8 cellular contexts compared by ENCODE assay signal in genomic region chr1:46527474-46528296, GRCh38. TPM values are rescaled to one million over a fixed set of nuclear protein-coding genes. Genes with fewer than 3 reads are reported as not detected.
DNase-seq lines count a peak whose midpoint lies in the region; ATAC-seq and TF ChIP-seq lines count a peak whose summit lies in the region.

No MANE protein-coding gene starts in this region.

- H3K36me3 ChIP-seq in BE2C (no peaks in the 10 kb centered on the region), gastrocnemius medialis (no peaks in the 10 kb centered on the region)

- H3K4me1 ChIP-seq in BE2C, result no peaks in the 10 kb centered on the region
- H3K4me1 ChIP-seq in right cardiac atrium (ENCODE audit: control insufficient read depth, insufficient read depth, low read length), result peaks cover under 1% of the 10 kb centered on the region
- H3K4me1 ChIP-seq in gastrocnemius medialis, result no peaks in the 10 kb centered on the region

- H3K27me3 ChIP-seq in BE2C (no peaks in the 10 kb centered on the region), right cardiac atrium (ENCODE audit: control insufficient read depth, insufficient read depth) (no peaks in the 10 kb centered on the region), gastrocnemius medialis (no peaks in the 10 kb centered on the region)

- TF ChIP-seq CTCF in BE2C (IDR thresholded peaks at IDR 0.05; ENCODE audit: low read depth, low read length), result peak; percentile 76
- TF ChIP-seq CTCF in gastrocnemius medialis (IDR thresholded peaks at IDR 0.05 in 4 of 5, conservative IDR thresholded peaks at IDR 0.05 in 1 of 5), result peak; percentile 83 to 94 (median 89)

- WGBS in right cardiac atrium, result 29% methylated on average over 3 of the region's 3 CpGs

- TF ChIP-seq POLR2A in gastrocnemius medialis (IDR thresholded peaks at IDR 0.05), result no peak

- ATAC-seq in right cardiac atrium (peak; percentile 76 to 84), gastrocnemius medialis (peak; percentile 70 to 86), GM18519 (IDR thresholded peaks at IDR 0.05; ENCODE audit: low FRiP score, unreplicated experiment) (no peak)

- H3K9me3 ChIP-seq in BE2C (no peaks in the 10 kb centered on the region), right cardiac atrium (ENCODE audit: control insufficient read depth, low read length) (no peaks in the 10 kb centered on the region), gastrocnemius medialis (no peaks in the 10 kb centered on the region)

- DNase-seq in BE2C (peak; percentile 73), GM19238 (ENCODE audit: insufficient read length, low spot score) (peak; percentile 81), NCI-H1092 (lab: John Stamatoyannopoulos, UW) (peak; percentile 43), T-helper 2 cell (peak; percentile 30 to 65 (median 56)), amygdala (lab: John Stamatoyannopoulos, UW) (peak in 54 of 56 donors; percentile 15 to 89 (median 65)), right cardiac atrium (peak; percentile 84 to 93 (median 92)), gastrocnemius medialis (peak; percentile 57 to 70)

- in situ Hi-C loops in gastrocnemius medialis (cut with MboI; ENCODE audit: low sequenced_read_pairs in 4 of 4), result loop anchor here (5.0 to 25.0 kb wide), 4 partner anchors 53 to 90 kb away; no protein-coding TSS in a partner anchor

- intact Hi-C loops in right cardiac atrium (cut with DNase I), result loop anchor here (2.0 to 10.0 kb wide), 9 partner anchors 47 to 123 kb away; no protein-coding TSS in a partner anchor
- intact Hi-C loops in gastrocnemius medialis (cut with DNase I; ENCODE audit: low total_unique reads), result loop anchor here (1.0 kb wide), 3 partner anchors 50 to 121 kb away; no protein-coding TSS in a partner anchor

- H3K4me3 ChIP-seq in BE2C (ENCODE audit: low read depth, low read length) (no peak overlapping the region), right cardiac atrium (ENCODE audit: low read length) (no peak overlapping the region), gastrocnemius medialis (no peak overlapping the region)

- H3K27ac ChIP-seq in right cardiac atrium (ENCODE audit: low read length) (no peak overlapping the region), gastrocnemius medialis (no peak overlapping the region)

RNA-seq across cellular contexts. Expression of gene KNCN, which starts 23.8 kb away (rescaled TPM):
- polyA plus RNA-seq in BE2C (2012; ENCODE audit: insufficient read depth, insufficient read length, low read depth), result not detected
- not detected for total RNA-seq in right cardiac atrium
- polyA plus RNA-seq in right cardiac atrium, result not detected
- total RNA-seq in gastrocnemius medialis, result not detected

RNA-seq across cellular contexts. Expression of gene DMBX1, which starts 38.0 kb away (rescaled TPM):
- polyA plus RNA-seq in BE2C (2012; ENCODE audit: insufficient read depth, insufficient read length, low read depth), result not detected
- total RNA-seq in right cardiac atrium, result not detected
- not detected for polyA plus RNA-seq in right cardiac atrium
- not detected for total RNA-seq in gastrocnemius medialis
